In the genomic region with DNA sequence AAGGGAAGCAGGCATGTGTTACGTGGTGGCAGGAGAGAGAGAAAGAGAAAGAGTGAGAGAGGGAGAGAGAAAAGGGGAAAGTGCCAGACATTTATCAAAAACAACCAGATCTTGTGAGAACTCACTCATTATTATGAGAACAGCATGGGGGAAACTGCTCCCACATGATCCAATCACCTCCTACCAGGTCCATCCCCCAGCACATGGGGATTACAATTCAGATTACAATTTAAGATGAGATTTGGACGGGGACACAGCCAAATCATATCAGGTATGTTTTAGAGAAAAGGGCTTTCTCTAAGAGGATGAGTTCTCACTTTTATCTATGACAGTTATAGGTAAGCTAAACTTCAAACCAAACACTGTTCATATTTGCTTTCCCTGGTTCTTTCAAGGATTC, we compare ENCODE assay signal across 34 cellular contexts.
"Had no signal": no experiment of that assay in that cellular context is flagged by ENCODE, and none has a peak within 500 bp of the region (broad histone marks: within the 10 kb centered on the region; RNA-seq: fewer than 3 reads in every experiment).

No MANE protein-coding gene starts in this region.

- H3K36me3 ChIP-seq: adrenal gland, ascending aorta, brain microvascular endothelial cell, breast epithelium, cardiac muscle cell had no signal

- H3K4me1 ChIP-seq: adrenal gland, ascending aorta, body of pancreas, breast epithelium had no signal

- H3K4me3 ChIP-seq: adrenal gland, ascending aorta, body of pancreas, breast epithelium, cardiac muscle cell had no signal

- FAIRE-seq: astrocyte, bronchial epithelial cell had no signal

- H3K9me3 ChIP-seq: adrenal gland, ascending aorta, body of pancreas had no signal

- ATAC-seq: activated naive CD4-positive, alpha-beta T cell treated with anti-CD3 and anti-CD28 coated beads, Interleukin-2, amount 50 U/mL, for 72 hours; activated naive CD8-positive, alpha-beta T cell treated with anti-CD3 and anti-CD28 coated beads, Interleukin-2, amount 50 U/mL, for 24 hours; activated T-cell treated with anti-CD3 and anti-CD28 coated beads, Interleukin-2, amount 50 U/mL, for 4 hours; activated T-cell treated with anti-CD3 and anti-CD28 coated beads, Interleukin-2, amount 50 U/mL, for 72 hours; activated T-helper 17 cell treated with anti-CD3 and anti-CD28 coated beads, Interleukin-2, amount 50 U/mL, for 72 hours; body of pancreas had no signal

- DNase-seq: activated effector memory CD4-positive, alpha-beta T cell treated with anti-CD3 and anti-CD28 coated beads, Interleukin-2, amount 50 U/mL, for 16 hours; activated effector memory CD4-positive, alpha-beta T cell treated with Interleukin-2 at 50 U/mL for 16 hours; activated gamma-delta T cell; activated gamma-delta T cell treated with Interleukin-2 at 50 U/mL for 16 hours; activated naive CD4-positive, alpha-beta T cell; activated naive CD4-positive, alpha-beta T cell treated with anti-CD3 and anti-CD28 coated beads for 36 hours; activated naive CD4-positive, alpha-beta T cell treated with anti-CD3 and anti-CD28 coated beads, Interleukin-2, amount 10 ng/mL, durations not matched to agents 7 days and 5 days; activated naive CD4-positive, alpha-beta T cell treated with anti-CD3 and anti-CD28 coated beads, Interleukin-2, amount 50 U/mL, for 16 hours; activated naive CD4-positive, alpha-beta T cell treated with Interleukin-2 at 50 U/mL for 16 hours; activated naive CD8-positive, alpha-beta T cell treated with anti-CD3 and anti-CD28 coated beads for 36 hours; activated naive CD8-positive, alpha-beta T cell treated with anti-CD3 and anti-CD28 coated beads, Interleukin-2, amount 10 ng/mL, durations not matched to agents 7 days and 5 days; activated naive CD8-positive, alpha-beta T cell treated with anti-CD3 and anti-CD28 coated beads, Interleukin-2, amount 50 U/mL, for 24 hours; activated T-cell treated with anti-CD3 and anti-CD28 coated beads, Interleukin-2, amount 50 U/mL, for 1 hour; activated T-cell treated with anti-CD3 and anti-CD28 coated beads, Interleukin-2, amount 50 U/mL, for 24 hours; activated T-cell treated with anti-CD3 and anti-CD28 coated beads, Interleukin-2, amount 50 U/mL, for 4 hours; activated T-cell treated with anti-CD3 and anti-CD28 coated beads, Interleukin-2, amount 50 U/mL, for 48 hours; activated T-cell treated with anti-CD3 and anti-CD28 coated beads, Interleukin-2, amount 50 U/mL, for 72 hours; adrenal gland; amniotic stem cell; amygdala; anterior cingulate cortex; aorta; body of pancreas; brain microvascular endothelial cell; caudate nucleus; central memory CD4-positive, alpha-beta T cell; cerebellar nuclear complex had no signal

- H3K27ac ChIP-seq: adrenal gland, ascending aorta, body of pancreas, brain microvascular endothelial cell, breast epithelium, cardiac muscle cell had no signal

- H3K27me3 ChIP-seq: adrenal gland, ascending aorta, body of pancreas, brain microvascular endothelial cell, breast epithelium, cardiac muscle cell had no signal
